ENCODE assay signal across 8 cellular contexts in genomic region chr7:42930889-42931288, GRCh38. TPM values are rescaled to one million over a fixed set of nuclear protein-coding genes. Genes with fewer than 3 reads are reported as not detected.
DNase-seq lines count a peak whose midpoint lies in the region; ATAC-seq, FAIRE-seq and TF ChIP-seq lines count a peak whose summit lies in the region.

No MANE protein-coding gene starts in this region.

- no peak for DNase-seq in HAP-1 (ENCODE audit: low spot score in 2 of 2)
- no peak for DNase-seq in activated B cell treated with CpG ODN at 0.5 μM for 24 hours
- no peak for DNase-seq in right cardiac atrium
- DNase-seq in small intestine, result peak; percentile 47
- no peak for DNase-seq in NCI-H2081 treated with DMSO at 0.1 percent for 48 hours (lab: John Stamatoyannopoulos, UW)

- FAIRE-seq in small intestine (lab: Jason Lieb, UNC), result peak; percentile 36

- no peaks in the 10 kb centered on the region for H3K9me3 ChIP-seq in HAP-1
- no peaks in the 10 kb centered on the region for H3K9me3 ChIP-seq in right cardiac atrium (ENCODE audit: control insufficient read depth, low read length)
- no peaks in the 10 kb centered on the region for H3K9me3 ChIP-seq in small intestine (ENCODE audit: control insufficient read depth, low read depth)

- H3K27ac Mint-ChIP-seq in activated B cell treated with CpG ODN at 0.5 μM for 24 hours, result no peak overlapping the region

- in situ Hi-C loops in HAP-1 (cut with MboI; ENCODE audit: low sequenced_read_pairs), result loop anchor here (25.0 kb wide), 1 partner anchor 506 kb away; no protein-coding TSS in a partner anchor

- no peaks in the 10 kb centered on the region for H3K9me3 Mint-ChIP-seq in activated B cell treated with CpG ODN at 0.5 μM for 24 hours

- H3K4me1 ChIP-seq in HAP-1, result peaks cover 14% of the 10 kb centered on the region
- H3K4me1 ChIP-seq in right cardiac atrium (ENCODE audit: control insufficient read depth, insufficient read depth, low read length), result peaks cover 4% of the 10 kb centered on the region
- peaks cover 6 to 21% of the 10 kb centered on the region in 2 donors for H3K4me1 ChIP-seq in small intestine (ENCODE audit: control insufficient read depth in 2 of 2, insufficient read depth in 1 of 2, low read depth in 1 of 2, low read length in 1 of 2)

- peak overlapping the region; percentile 83 for H3K4me3 ChIP-seq in HAP-1
- peak overlapping the region; percentile 93 for H3K4me3 ChIP-seq in right cardiac atrium (ENCODE audit: low read length)
- peak overlapping the region; percentile 83 to 84 for H3K4me3 ChIP-seq in small intestine (ENCODE audit: low read depth in 1 of 2, low read length in 2 of 2)

- WGBS in right cardiac atrium, result 12% methylated on average over 5 of the region's 5 CpGs
- WGBS in small intestine, 3 donors, result 2 to 7% (median 4%) methylated on average over 5 of the region's 5 CpGs

- intact Hi-C loops in activated B cell treated with CpG ODN at 0.5 μM for 24 hours (cut with micrococcal nuclease), result loop anchor here (5.0 kb wide), 1 partner anchor 1049 kb away; no protein-coding TSS in a partner anchor
- intact Hi-C loops in right cardiac atrium (cut with DNase I), result no loop called here

- no peak overlapping the region for H3K27ac ChIP-seq in right cardiac atrium (ENCODE audit: low read length)
- H3K27ac ChIP-seq in small intestine (ENCODE audit: low read depth in 1 of 2, low read length in 1 of 2), result peak overlapping the region in 1 of 2 donors; percentile 76

- peaks cover 64% of the 10 kb centered on the region for H3K4me1 Mint-ChIP-seq in activated B cell treated with CpG ODN at 0.5 μM for 24 hours

- no peak for TF ChIP-seq CTCF in activated B cell treated with CpG ODN at 0.5 μM for 24 hours (IDR thresholded peaks at IDR 0.05)

- H3K27me3 Mint-ChIP-seq in activated B cell treated with CpG ODN at 0.5 μM for 24 hours, result no peaks in the 10 kb centered on the region

- H3K36me3 ChIP-seq in HAP-1 (replicated peaks) (peaks cover 25% of the 10 kb centered on the region), small intestine (ENCODE audit: control insufficient read depth in 2 of 2, insufficient read depth in 2 of 2, low read length in 2 of 2) (peaks cover 0 to 2% of the 10 kb centered on the region in 2 donors)

- H3K27me3 ChIP-seq in HAP-1 (ENCODE audit: low read depth), result no peaks in the 10 kb centered on the region
- no peaks in the 10 kb centered on the region for H3K27me3 ChIP-seq in right cardiac atrium (ENCODE audit: control insufficient read depth, insufficient read depth)
- H3K27me3 ChIP-seq in small intestine (ENCODE audit: control insufficient read depth in 2 of 2, insufficient read depth in 2 of 2, low read length in 2 of 2), result no peaks in the 10 kb centered on the region

- CTCF ChIA-PET in activated B cell treated with CpG ODN at 0.5 μM for 24 hours (lab: Charles Lee), result interaction anchor here (0.6 to 2.8 kb wide), 4 partner anchors 10 to 330 kb away, joined by 3 to 23 read pairs (median 4); no protein-coding TSS in a partner anchor

- POLR2A ChIA-PET in activated B cell treated with CpG ODN at 0.5 μM for 24 hours (lab: Charles Lee), result interaction anchor here (1.0 to 1.5 kb wide), 3 partner anchors 9 to 16 kb away, joined by 4 to 5 read pairs (median 4); no protein-coding TSS in a partner anchor

- peaks cover 44% of the 10 kb centered on the region for H3K36me3 Mint-ChIP-seq in activated B cell treated with CpG ODN at 0.5 μM for 24 hours (ENCODE audit: low read depth)

- peak overlapping the region; percentile 100 for H3K4me3 Mint-ChIP-seq in activated B cell treated with CpG ODN at 0.5 μM for 24 hours

- ATAC-seq in activated B cell treated with CpG ODN at 0.5 μM for 24 hours (ENCODE audit: low read depth) (no peak), right cardiac atrium (no peak), HG02678 (IDR thresholded peaks at IDR 0.05; ENCODE audit: unreplicated experiment) (no peak), GM21786 (IDR thresholded peaks at IDR 0.05; ENCODE audit: unreplicated experiment) (no peak), HG03432 (IDR thresholded peaks at IDR 0.05; ENCODE audit: unreplicated experiment) (no peak)

RNA-seq across cellular contexts. Expression of gene PSMA2, which starts 1.1 kb away (rescaled TPM):
- 88.1 and 109 TPM in 2 replicates for total RNA-seq in activated B cell treated with CpG ODN at 0.5 μM for 24 hours
- 10 to 100 TPM; 64.4 to 86.2 (median 75.8) TPM for total RNA-seq in right cardiac atrium
- 119 TPM for polyA plus RNA-seq in right cardiac atrium
- 100 to 1,000 TPM; 142 to 181 (median 169) TPM for polyA plus RNA-seq in small intestine

RNA-seq across cellular contexts. Expression of gene MRPL32, which starts 1.3 kb away (rescaled TPM):
- 38.8 and 39.5 TPM in 2 replicates for total RNA-seq in activated B cell treated with CpG ODN at 0.5 μM for 24 hours
- total RNA-seq in right cardiac atrium, result 10 to 100 TPM; 45.5 to 49.8 (median 46.0) TPM
- 81.6 TPM for polyA plus RNA-seq in right cardiac atrium
- 10 to 100 TPM; 55.1 to 82.6 (median 68.0) TPM for polyA plus RNA-seq in small intestine

RNA-seq across cellular contexts. Expression of gene C7orf25, which starts 19.0 kb away (rescaled TPM):
- total RNA-seq in activated B cell treated with CpG ODN at 0.5 μM for 24 hours (4.5 and 5.5 TPM in 2 replicates), right cardiac atrium (1 to 10 TPM; 3.1 to 5.8 (median 4.9) TPM)
- polyA plus RNA-seq in right cardiac atrium (6.1 TPM), small intestine (1 to 10 TPM; 3.8 to 5.1 (median 4.5) TPM)
